ENCODE assay signal across 9 cellular contexts in genomic region chr9:21684831-21685362, GRCh38.
DNase-seq lines count a peak whose midpoint lies in the region; ATAC-seq and TF ChIP-seq lines count a peak whose summit lies in the region.
"Had no signal": no experiment of that assay in that cellular context is flagged by ENCODE, and none has a peak within 500 bp of the region (broad histone marks: within the 10 kb centered on the region; RNA-seq: fewer than 3 reads in every experiment).

No MANE protein-coding gene starts in this region.

- H3F3A ChIP-seq in smooth muscle cell (ENCODE audit: low read depth) = peaks cover 12% of the 10 kb centered on the region

- peak overlapping the region; percentile 81 for H3K27ac ChIP-seq in RWPE1
- H3K27ac ChIP-seq in smooth muscle cell (ENCODE audit: low read depth) = peak overlapping the region; percentile 88
- H3K27ac ChIP-seq in substantia nigra (ENCODE audit: low read depth, low read length, poor library complexity, severe bottlenecking) = no peak overlapping the region
- H3K27ac ChIP-seq: psoas muscle had no signal

- H3K27me3 ChIP-seq in smooth muscle cell (ENCODE audit: low read depth) = no peaks in the 10 kb centered on the region

- POLR2A ChIA-PET in RWPE1 (lab: Yijun Ruan, JAX; ENCODE audit: low non-redundant PET) = interaction anchor here (1.1 to 4.3 kb wide), 2 partner anchors 99 to 125 kb away, joined by 3 to 15 read pairs; no protein-coding TSS in a partner anchor

- TF ChIP-seq CTCF in RWPE1 (conservative IDR thresholded peaks at IDR 0.05; ENCODE audit: low read depth) = no peak
- TF ChIP-seq CTCF in smooth muscle cell (IDR thresholded peaks at IDR 0.05; ENCODE audit: borderline replicate concordance, insufficient read depth, poor library complexity, severe bottlenecking) = no peak

- H3K4me3 ChIP-seq in smooth muscle cell = no peak overlapping the region
- H3K4me3 ChIP-seq: psoas muscle had no signal

- no peak for ATAC-seq in GM21526 (IDR thresholded peaks at IDR 0.05; ENCODE audit: low FRiP score, unreplicated experiment)
- ATAC-seq: psoas muscle had no signal

- H2AFZ ChIP-seq in smooth muscle cell (ENCODE audit: low read depth) = no peak overlapping the region

- CTCF ChIA-PET in RWPE1 (lab: Yijun Ruan, JAX) = no interaction called here

- H3K4me2 ChIP-seq in smooth muscle cell = peak overlapping the region; percentile 47

- H3K36me3 ChIP-seq in smooth muscle cell (ENCODE audit: low read depth) = no peaks in the 10 kb centered on the region

- peaks cover 23% of the 10 kb centered on the region for H3K4me1 ChIP-seq in smooth muscle cell (ENCODE audit: low read depth)
- H3K4me1 ChIP-seq: psoas muscle had no signal

- no peaks in the 10 kb centered on the region for H3K79me2 ChIP-seq in smooth muscle cell (ENCODE audit: low read depth)

- no peaks in the 10 kb centered on the region for H4K20me1 ChIP-seq in smooth muscle cell (ENCODE audit: low read depth)

- WGBS in smooth muscle cell (ENCODE audit: low lambda C conversion rate) = 41% methylated on average over 2 of the region's 2 CpGs

- H3K9me3 ChIP-seq in smooth muscle cell (replicated peaks; ENCODE audit: low read depth) = no peaks in the 10 kb centered on the region
- H3K9me3 ChIP-seq: psoas muscle had no signal

- DNase-seq in DMS53 (lab: John Stamatoyannopoulos, UW) (peak; percentile 92), RWPE1 (ENCODE audit: low spot score) (peak; percentile 82), dermis microvascular lymphatic vessel endothelial cell (ENCODE audit: low read depth in 2 of 2) (peak; percentile 90 to 98), smooth muscle cell (lab: John Stamatoyannopoulos, UW; ENCODE audit: unreplicated experiment) (no peak), DMS79 (lab: John Stamatoyannopoulos, UW) (no peak), substantia nigra (lab: John Stamatoyannopoulos, UW) (no peak), 8988T (no peak)
- DNase-seq: psoas muscle had no signal

- H3K9ac ChIP-seq in smooth muscle cell (ENCODE audit: low read depth) = peak overlapping the region; percentile 55

Comparison
In these comparisons a context has a peak if more than half of its experiments do, and no peak if none do; other contexts are left out.
1. DNase-seq: peak in DMS53 (single experiment), RWPE1 (single experiment) and dermis microvascular lymphatic vessel endothelial cell (2 of 2); none in smooth muscle cell (single experiment), DMS79 (single experiment), substantia nigra (0 of 49) and 8988T (single experiment).